Comparison of ENCODE assay signal across 8 cellular contexts in the genomic region with DNA sequence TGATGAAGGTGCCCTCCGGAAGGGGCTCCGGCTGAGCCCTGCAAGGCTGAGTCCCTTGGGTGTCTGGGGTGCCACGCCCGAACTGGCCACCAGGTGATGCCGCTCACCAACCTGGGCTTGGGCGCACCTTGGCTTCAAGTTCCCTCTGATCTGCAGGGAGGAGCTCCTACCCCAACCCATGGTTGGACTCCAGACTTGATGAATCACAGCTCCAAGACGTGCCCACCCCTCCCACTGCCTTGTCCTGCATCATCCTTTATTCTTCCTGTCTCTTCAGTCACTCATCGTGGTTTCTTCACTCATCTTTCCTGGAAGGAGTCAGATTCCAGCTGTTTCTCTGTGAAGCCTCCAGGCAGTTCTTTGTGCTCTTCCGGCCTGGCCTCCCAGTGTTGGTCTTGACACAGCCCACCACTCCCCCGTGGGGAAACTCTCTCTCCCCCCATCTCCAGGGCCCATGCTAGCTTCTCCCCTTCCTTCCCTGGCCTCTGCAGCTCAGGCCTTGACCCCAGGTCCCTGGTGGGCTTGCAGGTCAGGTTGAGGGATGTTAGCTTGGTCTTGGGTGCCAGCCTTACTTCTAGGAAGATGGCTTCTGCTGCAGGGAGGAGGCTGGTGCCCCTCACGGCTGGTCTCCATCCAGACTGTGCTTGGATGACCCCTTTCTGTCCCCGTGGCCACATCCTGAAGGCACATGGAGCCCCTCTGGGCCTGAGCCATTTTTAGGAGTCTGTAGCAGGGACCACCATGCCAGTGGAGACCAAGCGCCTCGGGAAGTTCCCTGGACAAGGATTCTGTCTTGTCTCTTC. TPM values are rescaled to one million over a fixed set of nuclear protein-coding genes. Genes with fewer than 3 reads are reported as not detected.
DNase-seq lines count a peak whose midpoint lies in the region; ATAC-seq and TF ChIP-seq lines count a peak whose summit lies in the region.
"Had no signal": no experiment of that assay in that cellular context is flagged by ENCODE, and none has a peak within 500 bp of the region (broad histone marks: within the 10 kb centered on the region; RNA-seq: fewer than 3 reads in every experiment).

No MANE protein-coding gene starts in this region.

- H3K36me3 ChIP-seq in colonic mucosa (no peaks in the 10 kb centered on the region), mucosa of descending colon (ENCODE audit: low read depth) (no peaks in the 10 kb centered on the region), testis (ENCODE audit: low read depth, missing control alignments) (no peaks in the 10 kb centered on the region)

- H3K4me1 ChIP-seq in colonic mucosa (no peaks in the 10 kb centered on the region), mucosa of descending colon (ENCODE audit: low read depth) (peaks cover 11% of the 10 kb centered on the region), testis (peaks cover 4% of the 10 kb centered on the region)

- H3K9me3 ChIP-seq in colonic mucosa, result no peaks in the 10 kb centered on the region
- H3K9me3 ChIP-seq in mucosa of descending colon, result peaks cover 4% of the 10 kb centered on the region
- H3K9me3 ChIP-seq in testis, result no peaks in the 10 kb centered on the region

- TF ChIP-seq CTCF in GM10266 (IDR thresholded peaks at IDR 0.05; ENCODE audit: control insufficient read depth, insufficient read depth, low read depth, missing control alignments) (peak; percentile 75), colonic mucosa (IDR thresholded peaks at IDR 0.05) (peak; percentile 80), mucosa of descending colon (IDR thresholded peaks at IDR 0.05) (peak; percentile 70), testis (IDR thresholded peaks at IDR 0.05) (peak in 2 of 3 experiments; percentile 60 to 65)

- WGBS in testis, 2 donors, result 73 to 78% methylated on average over 14 of the region's 14 CpGs

- no peaks in the 10 kb centered on the region for H3K27me3 ChIP-seq in colonic mucosa
- no peaks in the 10 kb centered on the region for H3K27me3 ChIP-seq in testis

- H3K4me3 ChIP-seq in colonic mucosa (no peak overlapping the region), mucosa of descending colon (no peak overlapping the region), testis (no peak overlapping the region)

- TF ChIP-seq POLR2A in testis (IDR thresholded peaks at IDR 0.05), result no peak

- peak; percentile 58 for DNase-seq in GM10266 (ENCODE audit: extremely low spot score)
- peak; percentile 29 for DNase-seq in NCI-H146 treated with DMSO at 0.1 percent for 48 hours (lab: John Stamatoyannopoulos, UW; ENCODE audit: unreplicated experiment)
- DNase-seq in activated CD4-positive, alpha-beta T cell treated with anti-CD3 and anti-CD28 coated beads for 1 hour, result peak; percentile 60
- peak; percentile 76 for DNase-seq in colonic mucosa
- peak; percentile 81 to 83 (median 82) for DNase-seq in mucosa of descending colon
- DNase-seq in testis, result peak; percentile 44
- DNase-seq in NCI-H1048 (lab: John Stamatoyannopoulos, UW), result no peak

- intact Hi-C loops in colonic mucosa (cut with DNase I), result no loop called here
- intact Hi-C loops in mucosa of descending colon (cut with DNase I, micrococcal nuclease), result no loop called here
- intact Hi-C loops in testis (cut with DNase I; ENCODE audit: low total_unique reads), result no loop called here

- peak; percentile 57 for ATAC-seq in mucosa of descending colon

- H3K27ac ChIP-seq in colonic mucosa (no peak overlapping the region), testis (no peak overlapping the region)

- H3K9ac ChIP-seq in colonic mucosa (ENCODE audit: low read depth in 2 of 2, low read length in 2 of 2), result no peak overlapping the region

RNA-seq across cellular contexts. Expression of gene ZBP1, which starts 2.6 kb away (rescaled TPM):
- total RNA-seq in colonic mucosa, result 1 to 10 TPM; 2.7 to 3.4 TPM
- 10 to 100 TPM in 1 of 3 donors, 1 to 10 TPM in 2; 1.8 to 12.8 (median 3.6) TPM for total RNA-seq in mucosa of descending colon
- under 1 TPM in 1 of 2 donors, not detected in 1; 0.31 TPM for total RNA-seq in testis
- 0.66 TPM for polyA plus RNA-seq in testis (ENCODE audit: insufficient read depth, low read depth, low replicate concordance)
- total RNA-seq: dermis microvascular lymphatic vessel endothelial cell had no signal
